In genomic region chr5:133051547-133052316, GRCh38 we compare ENCODE assay signal across 8 cellular contexts. TPM values are rescaled to one million over a fixed set of nuclear protein-coding genes. Genes with fewer than 3 reads are reported as not detected.
DNase-seq lines count a peak whose midpoint lies in the region; ATAC-seq and TF ChIP-seq lines count a peak whose summit lies in the region.

TSS of gene HSPA4 (plus strand) at chr5:133052013. CDS start at chr5:133052251, 238 bp downstream.

- H3K9me3 ChIP-seq in mononuclear cell (ENCODE audit: low read depth, low read length): no peaks in the 10 kb centered on the region

- TF ChIP-seq CTCF in epithelial cell of esophagus (IDR thresholded peaks at IDR 0.05; ENCODE audit: insufficient read depth, low read depth, low read length, missing control alignments): no peak

- H3K4me1 ChIP-seq in mononuclear cell (ENCODE audit: insufficient read depth, low read length): peaks cover 36% of the 10 kb centered on the region

- DNase-seq in DMS 273 treated with DMSO at 0.1 percent for 48 hours (lab: John Stamatoyannopoulos, UW) (peak; percentile 96), OCI-M2 (lab: John Stamatoyannopoulos, UW; ENCODE audit: unreplicated experiment) (peak; percentile 88), activated T-cell treated with anti-CD3 and anti-CD28 coated beads for 4 hours (peak; percentile 96), epithelial cell of esophagus (ENCODE audit: low read depth) (peak; percentile 99)
- DNase-seq in stimulated activated CD8-positive, alpha-beta memory T cell treated with anti-CD3 and anti-CD28 coated beads, Interleukin-4, amount 100 ng/mL, for 1 hour (ENCODE audit: low read depth in 2 of 2, low spot score in 1 of 2): peak; percentile 90 to 95

- H3K4me3 ChIP-seq in epithelial cell of esophagus (ENCODE audit: low read length): peak within 1 kb of the TSS; percentile 96
- peak within 1 kb of the TSS; percentile 73 for H3K4me3 ChIP-seq in mononuclear cell (ENCODE audit: low read length)

- no peaks in the 10 kb centered on the region for H3K27me3 ChIP-seq in mononuclear cell (ENCODE audit: insufficient read depth, low read length)

- peak within 1 kb of the TSS; percentile 98 to 99 (median 99) for H3K27ac Mint-ChIP-seq in IgD-negative memory B cell

- peak; percentile 79 for ATAC-seq in GM21529 (IDR thresholded peaks at IDR 0.05; ENCODE audit: unreplicated experiment)

- H3K4me1 Mint-ChIP-seq in IgD-negative memory B cell: peaks cover 33 to 52% (median 38%) of the 10 kb centered on the region in 3 donors

- no peaks in the 10 kb centered on the region for H3K27me3 Mint-ChIP-seq in IgD-negative memory B cell

- H3K9me3 Mint-ChIP-seq in IgD-negative memory B cell: no peaks in the 10 kb centered on the region

- H3K36me3 Mint-ChIP-seq in IgD-negative memory B cell: peaks cover 1% of the 10 kb centered on the region

- H3K4me3 Mint-ChIP-seq in IgD-negative memory B cell: peak within 1 kb of the TSS; percentile 96 to 98 (median 97)

RNA-seq across cellular contexts. Expression of gene HSPA4, which starts in this region (rescaled TPM):
- 69.5 TPM for polyA plus RNA-seq in IgD-negative memory B cell
- total RNA-seq in mononuclear cell: 39.9 TPM

Comparison
In these comparisons a context has a peak if more than half of its experiments do, and no peak if none do; other contexts are left out.
1. Peak in every context shown above with its lines: DNase-seq, ATAC-seq and H3K4me3 ChIP-seq.